In the genomic region with DNA sequence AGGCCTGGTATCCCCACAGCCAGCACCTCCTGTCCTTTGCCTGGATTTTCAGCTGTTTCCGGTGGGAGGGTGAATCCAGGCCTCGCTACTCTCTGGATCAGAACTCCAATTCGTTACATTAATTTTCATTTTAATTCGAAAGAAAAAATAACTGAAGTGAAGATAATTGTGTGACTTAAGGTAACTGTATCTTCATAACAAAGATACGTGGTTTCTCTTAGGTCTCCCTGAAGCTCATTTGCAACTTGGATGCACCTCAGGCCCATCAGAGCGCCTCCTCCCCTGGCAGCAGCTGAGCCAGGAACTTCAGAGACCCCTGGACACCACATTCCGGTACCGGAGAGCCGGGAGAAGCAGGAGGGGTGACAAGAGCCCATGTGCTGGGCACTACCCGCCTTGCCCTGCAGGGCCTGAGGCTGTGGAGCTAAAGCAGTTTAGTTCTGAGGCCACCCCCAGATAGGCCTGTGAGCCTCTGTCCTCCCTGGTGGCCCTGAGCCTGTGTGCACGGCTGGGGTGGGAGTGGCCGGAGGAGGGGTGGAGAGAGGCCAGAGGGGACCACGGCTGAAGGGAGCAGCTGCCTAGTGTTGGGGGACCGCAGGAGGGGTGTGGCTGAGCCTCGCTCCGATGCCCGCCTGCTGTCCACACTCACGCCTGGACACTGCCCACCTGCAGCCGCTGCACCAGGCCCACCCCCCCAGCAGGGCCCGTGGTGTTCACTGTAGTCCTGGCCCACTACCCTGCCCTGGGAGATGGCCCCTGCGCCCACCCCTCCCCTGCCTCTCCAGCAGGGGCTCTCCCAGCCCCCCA, we compare ENCODE assay signal across 17 cellular contexts. TPM values are rescaled to one million over a fixed set of nuclear protein-coding genes. Genes with fewer than 3 reads are reported as not detected.
DNase-seq lines count a peak whose midpoint lies in the region; ATAC-seq, FAIRE-seq and TF ChIP-seq lines count a peak whose summit lies in the region.
"Had no signal": no experiment of that assay in that cellular context is flagged by ENCODE, and none has a peak within 500 bp of the region (broad histone marks: within the 10 kb centered on the region; RNA-seq: fewer than 3 reads in every experiment).

No MANE protein-coding gene starts in this region.

- TF ChIP-seq POLR2A in GM19193 (IDR thresholded peaks at IDR 0.05; ENCODE audit: extremely low read depth, insufficient read depth, insufficient read length) (peak; percentile 51), spleen (IDR thresholded peaks at IDR 0.05) (no peak)

- H3K4me1 ChIP-seq in adipocyte (ENCODE audit: control insufficient read depth, insufficient read depth, low read length) (no peaks in the 10 kb centered on the region), spleen (no peaks in the 10 kb centered on the region)
- H3K4me1 ChIP-seq: gastrocnemius medialis, stomach had no signal

- H3K4me1 Mint-ChIP-seq in Calu3 (ENCODE audit: low read depth, unreplicated experiment) (no peaks in the 10 kb centered on the region), nephron (peaks cover 13% of the 10 kb centered on the region)
- H3K4me1 Mint-ChIP-seq: CD4-positive, CD25-positive, alpha-beta regulatory T cell had no signal

- ATAC-seq in HG03378 (IDR thresholded peaks at IDR 0.05; ENCODE audit: unreplicated experiment) (no peak), GM21825 (IDR thresholded peaks at IDR 0.05; ENCODE audit: unreplicated experiment) (no peak)

- no peak for FAIRE-seq in urothelium cell line (lab: Jason Lieb, UNC)
- FAIRE-seq: bronchial epithelial cell, endometrium had no signal

- H3K4me3 Mint-ChIP-seq in Calu3 (ENCODE audit: low read depth, unreplicated experiment) = no peak overlapping the region
- H3K4me3 Mint-ChIP-seq in nephron = no peak overlapping the region
- H3K4me3 Mint-ChIP-seq: CD4-positive, CD25-positive, alpha-beta regulatory T cell had no signal

- 83 to 86% (median 83%) methylated on average over 17 to 21 of the region's 21 CpGs for WGBS in spleen, 5 donors

- H3K9ac ChIP-seq in adipocyte (ENCODE audit: low read length) = peak overlapping the region; percentile 22

- H3K4me3 ChIP-seq in adipocyte (ENCODE audit: low read length) (no peak overlapping the region), spleen (no peak overlapping the region)
- H3K4me3 ChIP-seq: gastrocnemius medialis, stomach had no signal

- CTCF ChIA-PET in Calu3 (lab: Charles Lee) = no interaction called here

- peak; percentile 15 for TF ChIP-seq CTCF in Calu3 (IDR thresholded peaks at IDR 0.05; ENCODE audit: unreplicated experiment)
- TF ChIP-seq CTCF in nephron (IDR thresholded peaks at IDR 0.05; ENCODE audit: unreplicated experiment in 3 of 3) = no peak
- TF ChIP-seq CTCF in spleen (IDR thresholded peaks at IDR 0.05 in 8 of 11, conservative IDR thresholded peaks at IDR 0.05 in 3 of 11) = no peak

- H3K27me3 Mint-ChIP-seq in Calu3 (ENCODE audit: unreplicated experiment) (no peaks in the 10 kb centered on the region), nephron (ENCODE audit: low read depth) (peaks cover 9% of the 10 kb centered on the region)

- no peaks in the 10 kb centered on the region for H3K27me3 ChIP-seq in adipocyte (replicated peaks; ENCODE audit: control insufficient read depth, insufficient read depth, low read length)
- H3K27me3 ChIP-seq in spleen (replicated peaks in 1 of 7) = no peaks in the 10 kb centered on the region
- H3K27me3 ChIP-seq: gastrocnemius medialis, stomach had no signal

- intact Hi-C loops in Calu3 (cut with micrococcal nuclease; ENCODE audit: unreplicated experiment) (no loop called here), spleen (cut with DNase I; ENCODE audit: low total_unique reads) (no loop called here)

- no peaks in the 10 kb centered on the region for H3K9me3 ChIP-seq in adipocyte (ENCODE audit: control insufficient read depth, low read length)
- no peaks in the 10 kb centered on the region for H3K9me3 ChIP-seq in spleen
- H3K9me3 ChIP-seq: gastrocnemius medialis, stomach had no signal

- no TSS peak for BruUV-seq in Calu3 (replicated peaks; lab: Mats Ljungman, UMichigan)

- H3K27ac Mint-ChIP-seq in Calu3 (ENCODE audit: unreplicated experiment) = no peak overlapping the region
- H3K27ac Mint-ChIP-seq in nephron = peak overlapping the region; percentile 48 to 73 (median 48)

- no peak for DNase-seq in Calu3
- no peak for DNase-seq in adipocyte (ENCODE audit: low read depth)
- DNase-seq in urothelium cell line (ENCODE audit: low spot score) = no peak
- no peak for DNase-seq in spleen
- DNase-seq: activated CD4-positive, alpha-beta T cell treated with anti-CD3 and anti-CD28 coated beads, Interleukin-2, amount 50 U/mL, for 48 hours; activated gamma-delta T cell treated with Interleukin-2 at 50 U/mL for 16 hours; CD4-positive, CD25-positive, alpha-beta regulatory T cell; OCI-M1; stimulated activated CD4-positive, alpha-beta T cell treated with anti-CD3 and anti-CD28 coated beads, Interleukin-4, amount 100 ng/mL, for 4 hours; stomach had no signal

- H3K36me3 ChIP-seq in adipocyte (ENCODE audit: control insufficient read depth, insufficient read depth, low read length, severe bottlenecking) = peaks cover 41% of the 10 kb centered on the region
- H3K36me3 ChIP-seq in spleen = peaks cover 0 to 46% (median 34%) of the 10 kb centered on the region in 6 donors

- H3K9me3 Mint-ChIP-seq in Calu3 (ENCODE audit: low read depth, unreplicated experiment) (no peaks in the 10 kb centered on the region), nephron (no peaks in the 10 kb centered on the region)
- H3K9me3 Mint-ChIP-seq: CD4-positive, CD25-positive, alpha-beta regulatory T cell had no signal

- H3K36me3 Mint-ChIP-seq in Calu3 (ENCODE audit: insufficient read depth, unreplicated experiment) (peaks cover 64% of the 10 kb centered on the region), nephron (ENCODE audit: low read depth) (peaks cover 11% of the 10 kb centered on the region)
- H3K36me3 Mint-ChIP-seq: CD4-positive, CD25-positive, alpha-beta regulatory T cell had no signal

- no peak overlapping the region for H3K27ac ChIP-seq in spleen
- H3K27ac ChIP-seq: gastrocnemius medialis, stomach had no signal

RNA-seq across cellular contexts. Expression of a gene that starts 11.4 kb away (rescaled TPM):
- total RNA-seq in Calu3 (2022) = 132 and 146 TPM in 2 replicates
- total RNA-seq in spleen = 100 to 1,000 TPM in 3 of 7 donors, 10 to 100 TPM in 4; 76.4 to 114 (median 87.9) TPM
- polyA plus RNA-seq in spleen = 100 to 1,000 TPM; 130 to 174 (median 173) TPM

RNA-seq across cellular contexts. Expression of a gene that starts 21.0 kb away (rescaled TPM):
- total RNA-seq in Calu3 (2022) (346 and 372 TPM in 2 replicates), spleen (10 to 100 TPM; 20.6 to 45.2 (median 22.3) TPM)
- 10 to 100 TPM in 1 of 3 donors, 1 to 10 TPM in 2; 9.3 to 14.7 (median 9.3) TPM for polyA plus RNA-seq in spleen

RNA-seq across cellular contexts. Expression of a gene that starts 25.3 kb away (rescaled TPM):
- total RNA-seq in Calu3 (2022) (114 and 115 TPM in 2 replicates), spleen (10 to 100 TPM; 61.5 to 77.2 (median 66.5) TPM)
- 100 to 1,000 TPM in 1 of 3 donors, 10 to 100 TPM in 2; 69.5 to 109 (median 95.4) TPM for polyA plus RNA-seq in spleen

RNA-seq across cellular contexts. Expression of a gene that starts 25.4 kb away (rescaled TPM):
- 26.4 and 33.5 TPM in 2 replicates for total RNA-seq in Calu3 (2022)
- 10 to 100 TPM; 21.4 to 36.3 (median 26.0) TPM for total RNA-seq in spleen
- 10 to 100 TPM; 24.5 to 42.3 (median 41.5) TPM for polyA plus RNA-seq in spleen

RNA-seq across cellular contexts. Expression of a gene that starts 39.5 kb away (rescaled TPM):
- total RNA-seq in Calu3 (2022) (87.8 and 95.3 TPM in 2 replicates), spleen (10 to 100 TPM; 44.2 to 82.5 (median 54.9) TPM)
- polyA plus RNA-seq in spleen = 10 to 100 TPM; 74.8 to 88.0 (median 87.6) TPM
